In the genomic region with DNA sequence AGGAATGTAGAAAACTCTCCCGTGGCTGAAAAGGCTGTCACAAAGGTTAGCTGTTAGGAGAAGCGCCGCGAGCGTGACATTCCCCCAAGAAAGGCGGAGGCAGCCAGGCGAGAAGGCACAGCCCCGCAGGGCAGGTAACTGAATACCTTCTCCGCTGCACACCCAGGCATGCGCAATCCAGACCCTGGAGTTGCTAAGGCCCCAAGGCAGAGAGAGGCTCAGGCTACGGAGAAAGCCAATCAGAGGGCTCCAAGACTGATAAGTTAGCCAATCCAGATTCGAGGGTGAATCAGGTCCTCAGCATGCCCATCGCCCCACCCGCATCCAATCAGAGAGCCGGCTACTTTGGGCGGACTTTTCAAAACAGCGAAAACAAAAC, we compare ENCODE assay signal across 8 cellular contexts. TPM values are rescaled to one million over a fixed set of nuclear protein-coding genes. Genes with fewer than 3 reads are reported as not detected.
A peak's percentile ranks its signal among the peaks of the same experiment; 100 is the strongest.
DNase-seq lines count a peak whose midpoint lies in the region; ATAC-seq and TF ChIP-seq lines count a peak whose summit lies in the region.

No MANE protein-coding gene starts in this region.

- ATAC-seq in HG02981 (IDR thresholded peaks at IDR 0.05; ENCODE audit: unreplicated experiment) (peak; percentile 89), gastrocnemius medialis (peak; percentile 99)

- no peaks in the 10 kb centered on the region for H3K27me3 ChIP-seq in brain microvascular endothelial cell (replicated peaks)
- no peaks in the 10 kb centered on the region for H3K27me3 ChIP-seq in gastrocnemius medialis

- DNase-seq in activated T-cell treated with anti-CD3 and anti-CD28 coated beads for 1 hour (ENCODE audit: low read depth) (peak; percentile 94), NCI-H2029 (lab: John Stamatoyannopoulos, UW) (peak; percentile 98), T-helper 9 cell (peak; percentile 92), brain microvascular endothelial cell (peak; percentile 99), iPS DF 4.7 (ENCODE audit: extremely low read depth, low spot score) (peak; percentile 99), gastrocnemius medialis (peak; percentile 96 to 98)
- no peak for DNase-seq in activated T-cell treated with anti-CD3 and anti-CD28 coated beads, Interleukin-2, amount 50 U/mL, for 1 hour

- no peak for TF ChIP-seq CTCF in brain microvascular endothelial cell (IDR thresholded peaks at IDR 0.05; ENCODE audit: low read depth, low read length, missing control alignments)
- TF ChIP-seq CTCF in gastrocnemius medialis (IDR thresholded peaks at IDR 0.05 in 4 of 5, conservative IDR thresholded peaks at IDR 0.05 in 1 of 5) = no peak

- H3K27ac ChIP-seq in brain microvascular endothelial cell (peak overlapping the region; percentile 96), gastrocnemius medialis (peak overlapping the region; percentile 76 to 87 (median 83))

- intact Hi-C loops in gastrocnemius medialis (cut with DNase I; ENCODE audit: low total_unique reads) = loop anchor here (2.0 to 5.0 kb wide), 4 partner anchors 59 to 1644 kb away; partner anchors contain the start of genes BMP2K and SEPTIN11

- H3K4me3 ChIP-seq in brain microvascular endothelial cell (ENCODE audit: low read depth, low read length) (peak overlapping the region; percentile 94), gastrocnemius medialis (peak overlapping the region; percentile 73 to 92 (median 82))

- no peaks in the 10 kb centered on the region for H3K9me3 ChIP-seq in gastrocnemius medialis

- H3K36me3 ChIP-seq in brain microvascular endothelial cell (replicated peaks) = peaks cover 7% of the 10 kb centered on the region
- no peaks in the 10 kb centered on the region for H3K36me3 ChIP-seq in gastrocnemius medialis

- H3K4me1 ChIP-seq in gastrocnemius medialis = peaks cover 0 to 19% of the 10 kb centered on the region in 2 donors

- no peak for TF ChIP-seq POLR2A in gastrocnemius medialis (IDR thresholded peaks at IDR 0.05)

- in situ Hi-C loops in brain microvascular endothelial cell (cut with HindIII; ENCODE audit: low pct_ligation_motif_present, low sequenced_read_pairs) = no loop called here
- in situ Hi-C loops in gastrocnemius medialis (cut with MboI; ENCODE audit: low sequenced_read_pairs in 4 of 4) = loop anchor here in 1 of 4 donors (10.0 kb wide), 1 partner anchor 62 kb away; no protein-coding TSS in a partner anchor

RNA-seq across cellular contexts. Expression of gene CCNG2, which starts 0.5 kb away (rescaled TPM):
- total RNA-seq in gastrocnemius medialis = 10 to 100 TPM in 2 of 4 donors, 1 to 10 TPM in 2; 7.7 to 12.6 (median 9.7) TPM
